In the genomic region with DNA sequence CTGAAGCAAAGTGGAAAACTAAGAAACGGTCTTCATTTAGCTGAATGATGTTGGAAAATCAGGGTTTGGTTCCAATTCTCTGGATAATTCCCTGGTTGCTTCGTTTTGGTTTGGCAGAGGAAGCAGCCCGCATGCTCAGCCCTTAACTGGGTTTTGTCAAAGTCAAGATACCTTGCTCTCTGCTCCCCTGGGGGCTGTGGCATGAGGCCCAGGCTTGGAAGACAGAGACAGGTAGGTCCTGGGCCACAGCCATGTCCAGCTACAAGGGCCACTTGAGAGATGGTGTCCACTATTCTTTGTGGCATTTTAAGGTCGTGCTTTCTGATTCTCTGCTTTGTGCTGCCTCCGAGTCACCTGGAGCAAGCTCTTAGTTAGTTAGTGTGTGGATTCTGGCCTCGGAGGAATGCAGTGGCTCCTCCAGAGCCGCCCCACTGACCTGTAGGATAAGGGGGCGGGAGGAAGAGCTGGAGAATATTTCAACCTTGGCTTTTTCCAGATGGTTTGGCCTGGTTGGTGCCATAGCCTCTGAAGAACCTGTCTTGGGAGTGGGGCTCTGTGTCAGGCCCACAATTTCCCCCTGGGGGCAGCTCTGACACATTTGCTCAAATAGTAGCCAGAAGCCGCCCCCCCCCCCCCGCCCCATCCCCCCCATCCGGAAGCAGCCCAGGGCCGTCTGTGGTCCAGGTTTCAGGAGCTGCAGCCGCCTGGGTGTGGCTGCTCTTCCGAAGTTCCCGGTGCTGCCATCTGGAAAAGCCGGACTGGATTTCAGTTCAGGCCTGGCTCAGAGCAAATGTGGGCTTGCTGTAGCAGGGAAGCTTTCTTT, we compare ENCODE assay signal across 1 cellular context.
TF ChIP-seq lines count a peak whose summit lies in the region.

No MANE protein-coding gene starts in this region.

TF ChIP-seq in K562, 482 proteins besides CTCF, POLR2A, EP300 and RAD21 (continued from another document):
- TF ChIP-seq, protein P1, sequence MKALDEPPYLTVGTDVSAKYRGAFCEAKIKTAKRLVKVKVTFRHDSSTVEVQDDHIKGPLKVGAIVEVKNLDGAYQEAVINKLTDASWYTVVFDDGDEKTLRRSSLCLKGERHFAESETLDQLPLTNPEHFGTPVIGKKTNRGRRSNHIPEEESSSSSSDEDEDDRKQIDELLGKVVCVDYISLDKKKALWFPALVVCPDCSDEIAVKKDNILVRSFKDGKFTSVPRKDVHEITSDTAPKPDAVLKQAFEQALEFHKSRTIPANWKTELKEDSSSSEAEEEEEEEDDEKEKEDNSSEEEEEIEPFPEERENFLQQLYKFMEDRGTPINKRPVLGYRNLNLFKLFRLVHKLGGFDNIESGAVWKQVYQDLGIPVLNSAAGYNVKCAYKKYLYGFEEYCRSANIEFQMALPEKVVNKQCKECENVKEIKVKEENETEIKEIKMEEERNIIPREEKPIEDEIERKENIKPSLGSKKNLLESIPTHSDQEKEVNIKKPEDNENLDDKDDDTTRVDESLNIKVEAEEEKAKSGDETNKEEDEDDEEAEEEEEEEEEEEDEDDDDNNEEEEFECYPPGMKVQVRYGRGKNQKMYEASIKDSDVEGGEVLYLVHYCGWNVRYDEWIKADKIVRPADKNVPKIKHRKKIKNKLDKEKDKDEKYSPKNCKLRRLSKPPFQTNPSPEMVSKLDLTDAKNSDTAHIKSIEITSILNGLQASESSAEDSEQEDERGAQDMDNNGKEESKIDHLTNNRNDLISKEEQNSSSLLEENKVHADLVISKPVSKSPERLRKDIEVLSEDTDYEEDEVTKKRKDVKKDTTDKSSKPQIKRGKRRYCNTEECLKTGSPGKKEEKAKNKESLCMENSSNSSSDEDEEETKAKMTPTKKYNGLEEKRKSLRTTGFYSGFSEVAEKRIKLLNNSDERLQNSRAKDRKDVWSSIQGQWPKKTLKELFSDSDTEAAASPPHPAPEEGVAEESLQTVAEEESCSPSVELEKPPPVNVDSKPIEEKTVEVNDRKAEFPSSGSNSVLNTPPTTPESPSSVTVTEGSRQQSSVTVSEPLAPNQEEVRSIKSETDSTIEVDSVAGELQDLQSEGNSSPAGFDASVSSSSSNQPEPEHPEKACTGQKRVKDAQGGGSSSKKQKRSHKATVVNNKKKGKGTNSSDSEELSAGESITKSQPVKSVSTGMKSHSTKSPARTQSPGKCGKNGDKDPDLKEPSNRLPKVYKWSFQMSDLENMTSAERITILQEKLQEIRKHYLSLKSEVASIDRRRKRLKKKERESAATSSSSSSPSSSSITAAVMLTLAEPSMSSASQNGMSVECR (CRISPR knock-in tag; IDR thresholded peaks at IDR 0.05), result no peak
- TF ChIP-seq, protein P2, sequence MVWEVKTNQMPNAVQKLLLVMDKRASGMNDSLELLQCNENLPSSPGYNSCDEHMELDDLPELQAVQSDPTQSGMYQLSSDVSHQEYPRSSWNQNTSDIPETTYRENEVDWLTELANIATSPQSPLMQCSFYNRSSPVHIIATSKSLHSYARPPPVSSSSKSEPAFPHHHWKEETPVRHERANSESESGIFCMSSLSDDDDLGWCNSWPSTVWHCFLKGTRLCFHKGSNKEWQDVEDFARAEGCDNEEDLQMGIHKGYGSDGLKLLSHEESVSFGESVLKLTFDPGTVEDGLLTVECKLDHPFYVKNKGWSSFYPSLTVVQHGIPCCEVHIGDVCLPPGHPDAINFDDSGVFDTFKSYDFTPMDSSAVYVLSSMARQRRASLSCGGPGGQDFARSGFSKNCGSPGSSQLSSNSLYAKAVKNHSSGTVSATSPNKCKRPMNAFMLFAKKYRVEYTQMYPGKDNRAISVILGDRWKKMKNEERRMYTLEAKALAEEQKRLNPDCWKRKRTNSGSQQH (CRISPR knock-in tag; IDR thresholded peaks at IDR 0.05), result no peak
- TF ChIP-seq BCLAF1 (IDR thresholded peaks at IDR 0.05; ENCODE audit: borderline replicate concordance in 1 of 2, control insufficient read depth in 1 of 2, low read depth in 2 of 2, low read length in 1 of 2) (no peak), ZNF134 (CRISPR knock-in tag; conservative IDR thresholded peaks at IDR 0.05) (no peak), ZNF3 (CRISPR knock-in tag; IDR thresholded peaks at IDR 0.05) (no peak), ATF4 (CRISPR knock-in tag; IDR thresholded peaks at IDR 0.05) (no peak)
- TF ChIP-seq, protein P3, sequence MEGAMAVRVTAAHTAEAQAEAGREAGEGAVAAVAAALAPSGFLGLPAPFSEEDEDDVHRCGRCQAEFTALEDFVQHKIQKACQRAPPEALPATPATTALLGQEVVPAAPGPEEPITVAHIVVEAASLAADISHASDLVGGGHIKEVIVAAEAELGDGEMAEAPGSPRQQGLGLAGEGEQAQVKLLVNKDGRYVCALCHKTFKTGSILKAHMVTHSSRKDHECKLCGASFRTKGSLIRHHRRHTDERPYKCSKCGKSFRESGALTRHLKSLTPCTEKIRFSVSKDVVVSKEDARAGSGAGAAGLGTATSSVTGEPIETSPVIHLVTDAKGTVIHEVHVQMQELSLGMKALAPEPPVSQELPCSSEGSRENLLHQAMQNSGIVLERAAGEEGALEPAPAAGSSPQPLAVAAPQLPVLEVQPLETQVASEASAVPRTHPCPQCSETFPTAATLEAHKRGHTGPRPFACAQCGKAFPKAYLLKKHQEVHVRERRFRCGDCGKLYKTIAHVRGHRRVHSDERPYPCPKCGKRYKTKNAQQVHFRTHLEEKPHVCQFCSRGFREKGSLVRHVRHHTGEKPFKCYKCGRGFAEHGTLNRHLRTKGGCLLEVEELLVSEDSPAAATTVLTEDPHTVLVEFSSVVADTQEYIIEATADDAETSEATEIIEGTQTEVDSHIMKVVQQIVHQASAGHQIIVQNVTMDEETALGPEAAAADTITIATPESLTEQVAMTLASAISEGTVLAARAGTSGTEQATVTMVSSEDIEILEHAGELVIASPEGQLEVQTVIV (CRISPR knock-in tag; IDR thresholded peaks at IDR 0.05; ENCODE audit: borderline replicate concordance), result no peak
